In genomic region chr7:116618729-116619128, GRCh38 we compare ENCODE assay signal across 9 cellular contexts.
"Had no signal": no experiment of that assay in that cellular context is flagged by ENCODE, and none has a peak within 500 bp of the region (broad histone marks: within the 10 kb centered on the region; RNA-seq: fewer than 3 reads in every experiment).

No MANE protein-coding gene starts in this region.

- H3K27ac ChIP-seq: KMS-11 had no signal

- H3K9ac ChIP-seq: KMS-11 had no signal

- DNase-seq: H9, HCEC 1CT, HFFc6, KBM-7 had no signal

- H3K4me3 ChIP-seq: GM23338 had no signal

- FAIRE-seq: H1, H54, HTR-8/SVneo had no signal

- ATAC-seq: GM23338 had no signal

- H3K4me2 ChIP-seq: GM23338, KMS-11 had no signal

- H2AFZ ChIP-seq: GM23338 had no signal
